16 cellular contexts compared by ENCODE assay signal in genomic region chr7:46586406-46586805, GRCh38.
A peak's percentile ranks its signal among the peaks of the same experiment; 100 is the strongest.
DNase-seq lines count a peak whose midpoint lies in the region; ATAC-seq and TF ChIP-seq lines count a peak whose summit lies in the region.
"Had no signal": no experiment of that assay in that cellular context is flagged by ENCODE, and none has a peak within 500 bp of the region (broad histone marks: within the 10 kb centered on the region; RNA-seq: fewer than 3 reads in every experiment).

No MANE protein-coding gene starts in this region.

- no peak overlapping the region for H3K9ac ChIP-seq in adipocyte (ENCODE audit: low read length)

- H3K4me3 ChIP-seq in AG10803 (ENCODE audit: low read length) (no peak overlapping the region), adipocyte (ENCODE audit: low read length) (no peak overlapping the region), foreskin fibroblast (ENCODE audit: low read depth in 1 of 2, low read length in 2 of 2) (no peak overlapping the region)
- H3K4me3 ChIP-seq: GM23338 had no signal

- no peaks in the 10 kb centered on the region for H3K27me3 ChIP-seq in adipocyte (replicated peaks; ENCODE audit: control insufficient read depth, insufficient read depth, low read length)

- ATAC-seq in GM21515 (IDR thresholded peaks at IDR 0.05; ENCODE audit: unreplicated experiment): no peak
- ATAC-seq: CD8-positive, alpha-beta T cell; GM23338; PC-3 had no signal

- H3K36me3 ChIP-seq in adipocyte (ENCODE audit: control insufficient read depth, insufficient read depth, low read length, severe bottlenecking): no peaks in the 10 kb centered on the region

- no peaks in the 10 kb centered on the region for H3K9me3 ChIP-seq in adipocyte (ENCODE audit: control insufficient read depth, low read length)

- TF ChIP-seq CTCF in AG10803 (conservative IDR thresholded peaks at IDR 0.05; ENCODE audit: low read length): no peak
- TF ChIP-seq CTCF in foreskin fibroblast (IDR thresholded peaks at IDR 0.05; ENCODE audit: low read depth, low read length): no peak

- H3K4me1 ChIP-seq in adipocyte (ENCODE audit: control insufficient read depth, insufficient read depth, low read length): peaks cover 19% of the 10 kb centered on the region

- intact Hi-C loops in posterior cingulate gyrus (cut with DNase I): no loop called here

- DNase-seq in AG10803 (ENCODE audit: low read depth) (peak; percentile 82), adipocyte (ENCODE audit: low read depth) (peak; percentile 18), foreskin fibroblast (peak; percentile 55 to 59), left kidney (ENCODE audit: low read depth, low spot score) (peak; percentile 51), NCI-H1105 treated with DMSO at 0.1 percent for 48 hours (lab: John Stamatoyannopoulos, UW) (no peak), posterior cingulate gyrus (no peak)
- DNase-seq in activated CD4-positive, alpha-beta T cell treated with anti-CD3 and anti-CD28 coated beads, Interleukin-2, amount 50 U/mL, for 48 hours: no peak
- DNase-seq: CD8-positive, alpha-beta T cell; DND-41; GDM1; NCI-H1694; NCI-H446; NCI-H748 treated with DMSO at 0.1 percent for 48 hours; PC-3 had no signal

Comparison
In these comparisons a context has a peak if more than half of its experiments do, and no peak if none do; other contexts are left out.
1. DNase-seq: peak in AG10803 (single experiment), adipocyte (single experiment), foreskin fibroblast (2 of 2) and left kidney (single experiment); none in NCI-H1105 treated with DMSO at 0.1 percent for 48 hours (single experiment), activated CD4-positive, alpha-beta T cell treated with anti-CD3 and anti-CD28 coated beads, Interleukin-2, amount 50 U/mL, for 48 hours (0 of 2) and posterior cingulate gyrus (0 of 10).